8 cellular contexts compared by ENCODE assay signal in genomic region chr1:244599937-244600350, GRCh38. TPM values are rescaled to one million over a fixed set of nuclear protein-coding genes. Genes with fewer than 3 reads are reported as not detected.
DNase-seq lines count a peak whose midpoint lies in the region; ATAC-seq and TF ChIP-seq lines count a peak whose summit lies in the region.

No MANE protein-coding gene starts in this region.

- 0 out of 2 replicates have a peak overlapping the region, but pooled peaks have one; percentile 1 for H3K4me2 ChIP-seq in MM.1S (ENCODE audit: low read depth, low read length)

- no peaks in the 10 kb centered on the region for H3K79me2 ChIP-seq in MM.1S (ENCODE audit: low read length)

- no peaks in the 10 kb centered on the region for H3K27me3 ChIP-seq in MM.1S (replicated peaks; ENCODE audit: insufficient read depth, low read length)

- H3F3A ChIP-seq in MM.1S (ENCODE audit: insufficient read depth, low read length), result no peaks in the 10 kb centered on the region

- no peak for TF ChIP-seq CTCF in MM.1S (IDR thresholded peaks at IDR 0.05; ENCODE audit: low read length)

- H3K9me3 ChIP-seq in MM.1S (replicated peaks; ENCODE audit: insufficient read depth, low read length), result no peaks in the 10 kb centered on the region

- no peak overlapping the region for H3K9ac ChIP-seq in MM.1S (ENCODE audit: low read length)

- peak overlapping the region; percentile 79 for H3K4me3 Mint-ChIP-seq in activated T-helper 1 cell treated with anti-CD3 and anti-CD28 coated beads, Interleukin-12 subunit alpha, Interleukin-12 subunit beta, Interleukin-2, Interleukin-4 antibody, amounts not matched to agents 30 ng/mL and 10 ng/mL and 1 ng/mL, durations not matched to agents 14 hours and 24 hours and 36 hours

- H3K4me1 ChIP-seq in MM.1S (ENCODE audit: low read length), result no peaks in the 10 kb centered on the region

- no peak overlapping the region for H3K4me3 ChIP-seq in MM.1S (ENCODE audit: low read length)

- H3K27ac ChIP-seq in MM.1S (ENCODE audit: low read length), result no peak overlapping the region

- no peaks in the 10 kb centered on the region for H3K36me3 ChIP-seq in MM.1S (replicated peaks; ENCODE audit: insufficient read depth, low read length)

- peak overlapping the region; percentile 1; the same call in 1 of the 2 replicates for H2AFZ ChIP-seq in MM.1S (ENCODE audit: low read length)

- peak; percentile 98 for ATAC-seq in GM21717 (IDR thresholded peaks at IDR 0.05; ENCODE audit: unreplicated experiment)

- peaks cover 9% of the 10 kb centered on the region for H3K27me3 Mint-ChIP-seq in activated T-helper 1 cell treated with anti-CD3 and anti-CD28 coated beads, Interleukin-12 subunit alpha, Interleukin-12 subunit beta, Interleukin-2, Interleukin-4 antibody, amounts not matched to agents 30 ng/mL and 10 ng/mL and 1 ng/mL, durations not matched to agents 14 hours and 24 hours and 36 hours (ENCODE audit: insufficient read depth)

- H3K9me3 Mint-ChIP-seq in activated T-helper 1 cell treated with anti-CD3 and anti-CD28 coated beads, Interleukin-12 subunit alpha, Interleukin-12 subunit beta, Interleukin-2, Interleukin-4 antibody, amounts not matched to agents 30 ng/mL and 10 ng/mL and 1 ng/mL, durations not matched to agents 14 hours and 24 hours and 36 hours, result no peaks in the 10 kb centered on the region

- no peaks in the 10 kb centered on the region for H4K20me1 ChIP-seq in MM.1S (ENCODE audit: insufficient read depth, low read length)

- H3K27ac Mint-ChIP-seq in activated T-helper 1 cell treated with anti-CD3 and anti-CD28 coated beads, Interleukin-12 subunit alpha, Interleukin-12 subunit beta, Interleukin-2, Interleukin-4 antibody, amounts not matched to agents 30 ng/mL and 10 ng/mL and 1 ng/mL, durations not matched to agents 14 hours and 24 hours and 36 hours, result peak overlapping the region; percentile 94

- peaks cover 22% of the 10 kb centered on the region for H3K4me1 Mint-ChIP-seq in activated T-helper 1 cell treated with anti-CD3 and anti-CD28 coated beads, Interleukin-12 subunit alpha, Interleukin-12 subunit beta, Interleukin-2, Interleukin-4 antibody, amounts not matched to agents 30 ng/mL and 10 ng/mL and 1 ng/mL, durations not matched to agents 14 hours and 24 hours and 36 hours (ENCODE audit: low read depth)

- no peaks in the 10 kb centered on the region for H3K36me3 Mint-ChIP-seq in activated T-helper 1 cell treated with anti-CD3 and anti-CD28 coated beads, Interleukin-12 subunit alpha, Interleukin-12 subunit beta, Interleukin-2, Interleukin-4 antibody, amounts not matched to agents 30 ng/mL and 10 ng/mL and 1 ng/mL, durations not matched to agents 14 hours and 24 hours and 36 hours (ENCODE audit: low read depth)

- intact Hi-C loops in activated T-helper 1 cell treated with anti-CD3 and anti-CD28 coated beads, Interleukin-12 subunit alpha, Interleukin-12 subunit beta, Interleukin-2, Interleukin-4 antibody, amounts not matched to agents 30 ng/mL and 10 ng/mL and 1 ng/mL, durations not matched to agents 14 hours and 24 hours and 36 hours (cut with micrococcal nuclease), result loop anchor here (1.0 to 10.0 kb wide), 10 partner anchors 52 to 1967 kb away; partner anchors contain the start of genes CNST and TFB2M

- DNase-seq in ELR (ENCODE audit: low read depth), result peak; percentile 98
- peak; percentile 21 for DNase-seq in MM.1S
- DNase-seq in activated T-helper 1 cell treated with anti-CD3 and anti-CD28 coated beads, Interleukin-12 subunit alpha, Interleukin-12 subunit beta, Interleukin-2, Interleukin-4 antibody, amounts not matched to agents 30 ng/mL and 10 ng/mL and 1 ng/mL, durations not matched to agents 14 hours and 24 hours and 36 hours (ENCODE audit: low spot score), result peak; percentile 54
- DNase-seq in kidney glomerular epithelial cell (lab: John Stamatoyannopoulos, UW), result peak; percentile 84
- peak; percentile 93 for DNase-seq in stromal cell of bone marrow (ENCODE audit: low read depth)
- no peak for DNase-seq in SKM-1 (lab: John Stamatoyannopoulos, UW; ENCODE audit: unreplicated experiment)
- DNase-seq in OCI-M2 (lab: John Stamatoyannopoulos, UW; ENCODE audit: unreplicated experiment), result no peak

- H3K9me2 ChIP-seq in MM.1S (replicated peaks; ENCODE audit: insufficient read depth, low read length), result no peaks in the 10 kb centered on the region

RNA-seq across cellular contexts. Expression of gene DESI2, which starts 53.0 kb away (rescaled TPM):
- total RNA-seq in activated T-helper 1 cell treated with anti-CD3 and anti-CD28 coated beads, Interleukin-12 subunit alpha, Interleukin-12 subunit beta, Interleukin-2, Interleukin-4 antibody, amounts not matched to agents 30 ng/mL and 10 ng/mL and 1 ng/mL, durations not matched to agents 14 hours and 24 hours and 36 hours, result 31.1 and 32.8 TPM in 2 replicates

Comparison
In these comparisons a context has a peak if more than half of its experiments do, and no peak if none do; other contexts are left out.
1. DNase-seq: peak in ELR (single experiment), MM.1S (single experiment), activated T-helper 1 cell treated with anti-CD3 and anti-CD28 coated beads, Interleukin-12 subunit alpha, Interleukin-12 subunit beta, Interleukin-2, Interleukin-4 antibody, amounts not matched to agents 30 ng/mL and 10 ng/mL and 1 ng/mL, durations not matched to agents 14 hours and 24 hours and 36 hours (single experiment), kidney glomerular epithelial cell (single experiment) and stromal cell of bone marrow (single experiment); none in SKM-1 (single experiment) and OCI-M2 (single experiment).